ENCODE assay signal across 8 cellular contexts in genomic region chr10:5977471-5978370, GRCh38. TPM values are rescaled to one million over a fixed set of nuclear protein-coding genes. Genes with fewer than 3 reads are reported as not detected.
DNase-seq lines count a peak whose midpoint lies in the region; ATAC-seq and TF ChIP-seq lines count a peak whose summit lies in the region.

IL15RA (minus strand) TSS chr10:5977543; CDS start chr10:5977492, 51 bp downstream.

- ATAC-seq in GM21619 (IDR thresholded peaks at IDR 0.05; ENCODE audit: unreplicated experiment) = peak; percentile 60

- H3K27ac Mint-ChIP-seq in brain = no peak within 1 kb of the TSS

- peaks cover 0 to 2% (median 0%) of the 10 kb centered on the region in 5 experiments for H3K9me3 Mint-ChIP-seq in brain

- H3K4me1 Mint-ChIP-seq in brain = peaks cover 11% of the 10 kb centered on the region

- peak within 1 kb of the TSS; percentile 83 to 92 (median 87) for H3K4me3 Mint-ChIP-seq in brain

- DNase-seq in GM03348 (ENCODE audit: low spot score) (peak; percentile 86), KBM-7 (peak; percentile 83), UCSD-AML1 (lab: John Stamatoyannopoulos, UW; ENCODE audit: unreplicated experiment) (peak; percentile 79), iPS-NIHi7 (ENCODE audit: extremely low spot score) (peak; percentile 78), NCI-H524 treated with DMSO at 0.1 percent for 48 hours (lab: John Stamatoyannopoulos, UW) (no peak)
- DNase-seq in stimulated activated CD4-positive, alpha-beta T cell treated with anti-CD3 and anti-CD28 coated beads, Interleukin-12 subunit alpha, Interleukin-12 subunit beta, amount 100 ng/mL, for 4 hours = peak; percentile 86

- H3K36me3 Mint-ChIP-seq in brain = no peaks in the 10 kb centered on the region

- H3K27me3 Mint-ChIP-seq in brain = peaks cover 68% of the 10 kb centered on the region

- no peak for TF ChIP-seq CTCF in brain (conservative IDR thresholded peaks at IDR 0.05)

- in situ Hi-C loops in KBM-7 (cut with MboI; ENCODE audit: low pct_unique_long_range_greater_than_20kb, low sequenced_read_pairs) = no loop called here

RNA-seq across cellular contexts. Expression of gene IL15RA, which starts in this region (rescaled TPM):
- 2.4 TPM for polyA plus RNA-seq in brain (ENCODE audit: insufficient read depth, low read depth, low replicate concordance)
